Comparison of ENCODE assay signal across 1 cellular context in the genomic region with DNA sequence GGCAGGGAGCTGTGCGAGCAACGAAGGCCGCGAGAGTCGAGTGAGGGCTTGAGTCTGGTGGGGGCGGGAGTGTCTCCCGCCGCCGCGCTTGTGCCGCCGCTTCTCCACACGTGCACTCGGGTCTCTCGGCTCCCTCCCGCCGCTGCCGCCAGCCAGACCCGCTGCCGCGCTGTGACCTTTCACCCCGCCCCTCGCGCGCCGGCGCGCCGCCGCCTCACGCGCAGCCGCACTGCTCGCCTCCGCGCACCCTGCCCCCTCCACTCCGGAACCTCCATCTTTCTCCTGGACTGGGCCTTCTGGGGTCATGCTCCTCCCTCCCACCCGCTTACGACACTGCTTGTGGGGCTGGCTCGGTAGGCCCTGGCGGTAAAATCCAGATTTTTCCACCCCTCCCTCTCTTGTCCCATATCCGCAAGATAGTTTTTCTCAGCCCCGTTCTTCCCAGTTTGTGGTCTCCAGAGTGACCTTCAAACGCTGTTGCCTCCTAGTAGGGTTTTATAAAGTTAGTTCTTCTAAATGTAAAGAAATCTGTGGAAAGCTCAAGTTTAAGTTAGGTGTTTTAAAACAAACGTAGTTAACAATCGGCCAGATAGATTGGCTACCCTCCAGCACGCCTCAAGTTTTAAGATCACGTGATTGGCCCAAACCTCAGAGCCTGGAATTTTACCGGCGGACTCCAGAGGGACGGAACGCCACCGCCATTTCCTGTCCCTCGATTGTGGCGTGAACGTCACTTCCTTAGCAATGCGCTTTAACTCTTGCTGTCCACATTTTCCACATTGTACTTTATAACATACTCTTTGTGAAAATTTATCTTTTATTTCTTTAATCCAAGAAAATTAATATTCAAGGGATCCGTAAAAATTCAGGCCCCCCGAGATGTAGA.
TF ChIP-seq lines count a peak whose summit lies in the region.

A gene (minus strand): TSS at position 181 of the 886 bp plus-strand sequence. CDS start 300 bp downstream, outside the sequence.

TF ChIP-seq in liver, 16 proteins besides CTCF, POLR2A, EP300 and RAD21 (continued from another document):
- TF ChIP-seq, protein P1, sequence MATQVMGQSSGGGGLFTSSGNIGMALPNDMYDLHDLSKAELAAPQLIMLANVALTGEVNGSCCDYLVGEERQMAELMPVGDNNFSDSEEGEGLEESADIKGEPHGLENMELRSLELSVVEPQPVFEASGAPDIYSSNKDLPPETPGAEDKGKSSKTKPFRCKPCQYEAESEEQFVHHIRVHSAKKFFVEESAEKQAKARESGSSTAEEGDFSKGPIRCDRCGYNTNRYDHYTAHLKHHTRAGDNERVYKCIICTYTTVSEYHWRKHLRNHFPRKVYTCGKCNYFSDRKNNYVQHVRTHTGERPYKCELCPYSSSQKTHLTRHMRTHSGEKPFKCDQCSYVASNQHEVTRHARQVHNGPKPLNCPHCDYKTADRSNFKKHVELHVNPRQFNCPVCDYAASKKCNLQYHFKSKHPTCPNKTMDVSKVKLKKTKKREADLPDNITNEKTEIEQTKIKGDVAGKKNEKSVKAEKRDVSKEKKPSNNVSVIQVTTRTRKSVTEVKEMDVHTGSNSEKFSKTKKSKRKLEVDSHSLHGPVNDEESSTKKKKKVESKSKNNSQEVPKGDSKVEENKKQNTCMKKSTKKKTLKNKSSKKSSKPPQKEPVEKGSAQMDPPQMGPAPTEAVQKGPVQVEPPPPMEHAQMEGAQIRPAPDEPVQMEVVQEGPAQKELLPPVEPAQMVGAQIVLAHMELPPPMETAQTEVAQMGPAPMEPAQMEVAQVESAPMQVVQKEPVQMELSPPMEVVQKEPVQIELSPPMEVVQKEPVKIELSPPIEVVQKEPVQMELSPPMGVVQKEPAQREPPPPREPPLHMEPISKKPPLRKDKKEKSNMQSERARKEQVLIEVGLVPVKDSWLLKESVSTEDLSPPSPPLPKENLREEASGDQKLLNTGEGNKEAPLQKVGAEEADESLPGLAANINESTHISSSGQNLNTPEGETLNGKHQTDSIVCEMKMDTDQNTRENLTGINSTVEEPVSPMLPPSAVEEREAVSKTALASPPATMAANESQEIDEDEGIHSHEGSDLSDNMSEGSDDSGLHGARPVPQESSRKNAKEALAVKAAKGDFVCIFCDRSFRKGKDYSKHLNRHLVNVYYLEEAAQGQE (IDR thresholded peaks at IDR 0.05), result peak; percentile 24
- TF ChIP-seq RXRA (IDR thresholded peaks at IDR 0.05), result peak; percentile 64 to 80
- no peak for TF ChIP-seq EGR1 (IDR thresholded peaks at IDR 0.05; ENCODE audit: low read depth in 2 of 2)
- no peak for TF ChIP-seq JUND (IDR thresholded peaks at IDR 0.05)
- no peak for TF ChIP-seq TAF1 (conservative IDR thresholded peaks at IDR 0.05)
TF ChIP-seq in liver: peak in this region for 9.
